In genomic region chr3:191500892-191501291, GRCh38 we compare ENCODE assay signal across 2 cellular contexts.
TF ChIP-seq lines count a peak whose summit lies in the region.

No MANE protein-coding gene starts in this region.

TF ChIP-seq in GM23338, 12 proteins besides CTCF, POLR2A, EP300 and RAD21:
- TF ChIP-seq REST (IDR thresholded peaks at IDR 0.05; ENCODE audit: unreplicated experiment) (no peak), STAT1 (IDR thresholded peaks at IDR 0.05; ENCODE audit: unreplicated experiment) (no peak), NANOG (IDR thresholded peaks at IDR 0.05; ENCODE audit: borderline replicate concordance) (no peak)

TF ChIP-seq in K562, 482 proteins besides CTCF, POLR2A, EP300 and RAD21 (continued from another document):
- TF ChIP-seq MGA (IDR thresholded peaks at IDR 0.05) (no peak), PRDM10 (IDR thresholded peaks at IDR 0.05; ENCODE audit: partially characterized antibody) (no peak), BCL6 (CRISPR knock-in tag; IDR thresholded peaks at IDR 0.05) (no peak), RHOXF2B (CRISPR knock-in tag; conservative IDR thresholded peaks at IDR 0.05) (no peak)
